In genomic region chr17:40417609-40418427, GRCh38 we compare ENCODE assay signal across 8 cellular contexts. TPM values are rescaled to one million over a fixed set of nuclear protein-coding genes. Genes with fewer than 3 reads are reported as not detected.
DNase-seq lines count a peak whose midpoint lies in the region; ATAC-seq and TF ChIP-seq lines count a peak whose summit lies in the region.

Gene TOP2A (minus strand): TSS chr17:40417896. CDS start chr17:40417791, 105 bp downstream.

- H3K4me3 ChIP-seq in coronary artery, result peak within 1 kb of the TSS; percentile 76

- intact Hi-C loops in left colon (cut with DNase I, micrococcal nuclease), result loop anchor here in 1 of 2 donors (10.0 kb wide), 1 partner anchor 113 kb away; the partner anchor contains the start of gene RARA

- DNase-seq in C1 segment of cervical spinal cord (lab: John Stamatoyannopoulos, UW), result peak; percentile 72 to 99 (median 94)
- DNase-seq in NCI-H526 treated with DMSO at 0.1 percent for 48 hours (lab: John Stamatoyannopoulos, UW), result peak; percentile 99
- DNase-seq in activated CD4-positive, alpha-beta T cell treated with anti-CD3 and anti-CD28 coated beads for 48 hours, result peak; percentile 96
- DNase-seq in coronary artery (ENCODE audit: low spot score), result peak; percentile 98
- peak; percentile 94 to 99 for DNase-seq in left colon
- DNase-seq in stimulated activated CD4-positive, alpha-beta T cell treated with anti-CD3 and anti-CD28 coated beads, Interleukin-1b, Interleukin-23, amount 100 ng/mL, for 4 hours (ENCODE audit: low read depth in 2 of 2), result peak; percentile 76 to 96

- H3K27ac ChIP-seq in coronary artery, result peak within 1 kb of the TSS; percentile 37 to 66

- TF ChIP-seq CTCF in coronary artery (IDR thresholded peaks at IDR 0.05), result no peak

- peak; percentile 98 for ATAC-seq in GM19351 (IDR thresholded peaks at IDR 0.05; ENCODE audit: unreplicated experiment)
- ATAC-seq in HG03520 (IDR thresholded peaks at IDR 0.05; ENCODE audit: unreplicated experiment), result peak; percentile 95
- ATAC-seq in left colon, result peak; percentile 97

RNA-seq across cellular contexts. Expression of gene TOP2A, which starts in this region (rescaled TPM):
- total RNA-seq in left colon, result 10 to 100 TPM; 10.9 to 30.3 TPM

Comparison
In these comparisons a context has a peak if more than half of its experiments do, and no peak if none do; other contexts are left out.
1. Peak in every context shown above with its lines: DNase-seq, ATAC-seq, H3K4me3 ChIP-seq and H3K27ac ChIP-seq.